In genomic region chr1:29303201-29304024, GRCh38 we compare ENCODE assay signal across 1 cellular context.
TF ChIP-seq lines count a peak whose summit lies in the region.

No MANE protein-coding gene starts in this region.

TF ChIP-seq in HepG2, 621 proteins besides CTCF, POLR2A, EP300 and RAD21 (continued from another document):
- TF ChIP-seq AFF4 (CRISPR knock-in tag; IDR thresholded peaks at IDR 0.05) (no peak), HNF4A (CRISPR knock-in tag; IDR thresholded peaks at IDR 0.05) (no peak), ZNF549 (CRISPR knock-in tag; IDR thresholded peaks at IDR 0.05) (no peak), ZNF720 (CRISPR knock-in tag; IDR thresholded peaks at IDR 0.05) (no peak), DNMT3B (CRISPR knock-in tag; conservative IDR thresholded peaks at IDR 0.05) (no peak), ZSCAN29 (CRISPR knock-in tag; conservative IDR thresholded peaks at IDR 0.05) (no peak), ZNF550 (CRISPR knock-in tag; IDR thresholded peaks at IDR 0.05; ENCODE audit: borderline replicate concordance) (no peak), ZMAT3 (CRISPR knock-in tag; conservative IDR thresholded peaks at IDR 0.05) (no peak), ZNF782 (CRISPR knock-in tag; IDR thresholded peaks at IDR 0.05; ENCODE audit: borderline replicate concordance) (no peak)
